ENCODE assay signal across 22 cellular contexts in genomic region chr5:53507013-53507412, GRCh38. TPM values are rescaled to one million over a fixed set of nuclear protein-coding genes. Genes with fewer than 3 reads are reported as not detected.
"Had no signal": no experiment of that assay in that cellular context is flagged by ENCODE, and none has a peak within 500 bp of the region (broad histone marks: within the 10 kb centered on the region; RNA-seq: fewer than 3 reads in every experiment).

No MANE protein-coding gene starts in this region.

- H3K36me3 Mint-ChIP-seq: activated naive CD4-positive, alpha-beta T cell treated with anti-CD3 and anti-CD28 coated beads, Interleukin-2, amount 50 U/mL, for 24 hours had no signal

- H3K27ac Mint-ChIP-seq: activated CD8-positive, alpha-beta T cell treated with anti-CD3 and anti-CD28 coated beads for 36 hours; activated naive CD4-positive, alpha-beta T cell treated with anti-CD3 and anti-CD28 coated beads, Interleukin-2, amount 50 U/mL, for 24 hours; T-helper 1 cell treated with Interleukin-12 subunit alpha and Interleukin-12 subunit beta and Interleukin-4 antibody, amounts not matched to agents 30 μg/mL and 1 μg/mL, for 36 hours had no signal

- H3K4me3 Mint-ChIP-seq: activated CD8-positive, alpha-beta T cell treated with anti-CD3 and anti-CD28 coated beads for 36 hours; activated naive CD4-positive, alpha-beta T cell treated with anti-CD3 and anti-CD28 coated beads, Interleukin-2, amount 50 U/mL, for 24 hours; T-helper 1 cell treated with Interleukin-12 subunit alpha and Interleukin-12 subunit beta and Interleukin-4 antibody, amounts not matched to agents 30 μg/mL and 1 μg/mL, for 36 hours had no signal

- DNase-seq: activated CD4-positive, CD25-positive, alpha-beta regulatory T cell; activated CD8-positive, alpha-beta memory T cell treated with anti-CD3 and anti-CD28 coated beads, Interleukin-2, amount 50 U/mL, for 48 hours; activated CD8-positive, alpha-beta T cell treated with anti-CD3 and anti-CD28 coated beads for 36 hours; activated T-cell treated with anti-CD3 and anti-CD28 coated beads, Interleukin-2, amount 50 U/mL, for 1 hour; aorta; caudate nucleus; colonic mucosa; KG1; NCI-H1092; NCI-H1417 treated with DMSO at 0.1 percent for 48 hours; NCI-H1694 treated with DMSO at 0.1 percent for 48 hours; NCI-H2081; NCI-H510A treated with DMSO at 0.1 percent for 48 hours; NCI-H69; NK-92 treated with Interleukin-12 subunit alpha and Interleukin-12 subunit beta, amount 100 ng/mL, for 24 hours; RPMI8226 had no signal

- H3K4me1 Mint-ChIP-seq: activated naive CD4-positive, alpha-beta T cell treated with anti-CD3 and anti-CD28 coated beads, Interleukin-2, amount 50 U/mL, for 24 hours had no signal

- ATAC-seq: activated CD8-positive, alpha-beta T cell treated with anti-CD3 and anti-CD28 coated beads for 36 hours; Panc1; Right ventricle myocardium inferior; SK-N-SH treated with all-trans-retinoic acid at 6 μM for 48 hours had no signal

RNA-seq across cellular contexts. Expression of gene FST, which starts 26.6 kb away (rescaled TPM):
- total RNA-seq: OCI-LY7 had no signal
